ENCODE assay signal across 8 cellular contexts in genomic region chr1:7770939-7771672, GRCh38. TPM values are rescaled to one million over a fixed set of nuclear protein-coding genes. Genes with fewer than 3 reads are reported as not detected.
A peak's percentile ranks its signal among the peaks of the same experiment; 100 is the strongest.
DNase-seq lines count a peak whose midpoint lies in the region; ATAC-seq and TF ChIP-seq lines count a peak whose summit lies in the region.

A gene with protein sequence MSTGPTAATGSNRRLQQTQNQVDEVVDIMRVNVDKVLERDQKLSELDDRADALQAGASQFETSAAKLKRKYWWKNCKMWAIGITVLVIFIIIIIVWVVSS (plus strand): TSS chr1:7771296. CDS start chr1:7771384, 88 bp downstream.

- no peaks in the 10 kb centered on the region for H3K9me2 ChIP-seq in Karpas-422 (replicated peaks; ENCODE audit: insufficient read depth, low read length)

- peaks cover 8% of the 10 kb centered on the region for H4K20me1 ChIP-seq in Karpas-422 (ENCODE audit: insufficient read depth, low read depth, low read length)

- peaks cover 43% of the 10 kb centered on the region for H3K79me2 ChIP-seq in Karpas-422 (ENCODE audit: low read length)

- H3K27me3 Mint-ChIP-seq in activated naive CD4-positive, alpha-beta T cell treated with anti-CD3 and anti-CD28 coated beads, Interleukin-2, amount 50 U/mL, for 24 hours, result no peaks in the 10 kb centered on the region
- no peaks in the 10 kb centered on the region for H3K27me3 Mint-ChIP-seq in osteocyte (ENCODE audit: unreplicated experiment)

- H3K9ac ChIP-seq in Karpas-422 (ENCODE audit: low read length), result peak within 1 kb of the TSS; percentile 94

- peaks cover 4% of the 10 kb centered on the region for H3K36me3 Mint-ChIP-seq in activated naive CD4-positive, alpha-beta T cell treated with anti-CD3 and anti-CD28 coated beads, Interleukin-2, amount 50 U/mL, for 24 hours
- H3K36me3 Mint-ChIP-seq in osteocyte (ENCODE audit: unreplicated experiment), result peaks cover 22% of the 10 kb centered on the region

- H3K9me3 ChIP-seq in Karpas-422 (ENCODE audit: low read length) (no peaks in the 10 kb centered on the region), thoracic aorta (no peaks in the 10 kb centered on the region)

- peaks cover 18% of the 10 kb centered on the region for H3K4me1 ChIP-seq in Karpas-422 (ENCODE audit: low read length)
- H3K4me1 ChIP-seq in thoracic aorta (ENCODE audit: control insufficient read depth in 1 of 2, low read depth in 2 of 2), result peaks cover 12 to 23% of the 10 kb centered on the region in 2 donors

- peaks cover 41% of the 10 kb centered on the region for H3K4me1 Mint-ChIP-seq in activated naive CD4-positive, alpha-beta T cell treated with anti-CD3 and anti-CD28 coated beads, Interleukin-2, amount 50 U/mL, for 24 hours
- H3K4me1 Mint-ChIP-seq in osteocyte (ENCODE audit: unreplicated experiment), result peaks cover 25% of the 10 kb centered on the region

- TF ChIP-seq CTCF in osteocyte (IDR thresholded peaks at IDR 0.05) (no peak), thoracic aorta (IDR thresholded peaks at IDR 0.05) (peak; percentile 8)

- no peaks in the 10 kb centered on the region for H3K9me3 Mint-ChIP-seq in activated naive CD4-positive, alpha-beta T cell treated with anti-CD3 and anti-CD28 coated beads, Interleukin-2, amount 50 U/mL, for 24 hours
- no peaks in the 10 kb centered on the region for H3K9me3 Mint-ChIP-seq in osteocyte (ENCODE audit: unreplicated experiment)

- H3K4me3 ChIP-seq in Karpas-422 (ENCODE audit: low read length) (peak within 1 kb of the TSS; percentile 99), thoracic aorta (peak within 1 kb of the TSS; percentile 94)

- ATAC-seq in GM21576 (IDR thresholded peaks at IDR 0.05; ENCODE audit: unreplicated experiment) (peak; percentile 74), thoracic aorta (ENCODE audit: insufficient number of reproducible peaks, low FRiP score, low read depth) (peak; percentile 94)

- H3K27ac ChIP-seq in Karpas-422 (ENCODE audit: low read length) (no peak within 1 kb of the TSS), thoracic aorta (peak within 1 kb of the TSS; percentile 90 to 91)

- DNase-seq in DMS53 (lab: John Stamatoyannopoulos, UW) (peak; percentile 87), Karpas-422 (peak; percentile 93), SKM-1 (lab: John Stamatoyannopoulos, UW; ENCODE audit: unreplicated experiment) (peak; percentile 47), glomerular visceral epithelial cell (ENCODE audit: extremely low spot score) (peak; percentile 87), osteocyte (ENCODE audit: extremely low spot score, unreplicated experiment) (peak; percentile 93), thoracic aorta (ENCODE audit: low spot score) (peak; percentile 69)

- peak within 1 kb of the TSS; percentile 62 for H3K27ac Mint-ChIP-seq in activated naive CD4-positive, alpha-beta T cell treated with anti-CD3 and anti-CD28 coated beads, Interleukin-2, amount 50 U/mL, for 24 hours
- peak within 1 kb of the TSS; percentile 73 for H3K27ac Mint-ChIP-seq in osteocyte (ENCODE audit: unreplicated experiment)

- peak within 1 kb of the TSS; percentile 92 for H3K4me3 Mint-ChIP-seq in activated naive CD4-positive, alpha-beta T cell treated with anti-CD3 and anti-CD28 coated beads, Interleukin-2, amount 50 U/mL, for 24 hours
- H3K4me3 Mint-ChIP-seq in osteocyte (ENCODE audit: unreplicated experiment), result peak within 1 kb of the TSS; percentile 82

- no peaks in the 10 kb centered on the region for H3K27me3 ChIP-seq in Karpas-422 (ENCODE audit: low read length)
- H3K27me3 ChIP-seq in thoracic aorta (replicated peaks; ENCODE audit: insufficient read depth), result no peaks in the 10 kb centered on the region

- H3K36me3 ChIP-seq in Karpas-422 (ENCODE audit: insufficient read depth, low read length) (no peaks in the 10 kb centered on the region; the same call in 1 of the 2 replicates), thoracic aorta (no peaks in the 10 kb centered on the region)

- H3K4me2 ChIP-seq in Karpas-422 (ENCODE audit: low read depth, low read length, poor library complexity, severe bottlenecking), result peak within 1 kb of the TSS; percentile 79

- peak within 1 kb of the TSS; percentile 98 for H2AFZ ChIP-seq in Karpas-422 (ENCODE audit: low read length)

RNA-seq across cellular contexts. Expression of the gene that starts here (rescaled TPM):
- total RNA-seq in Karpas-422 (2014; rRNA removed; shearing (Covaris generic); ENCODE audit: low replicate concordance), result 11.6 and 14.9 TPM in 2 replicates
- total RNA-seq in osteocyte (112 and 116 TPM in 2 replicates), thoracic aorta (100 to 1,000 TPM in 1 of 2 donors, 10 to 100 TPM in 1; 87.3 to 102 TPM)
